In genomic region chr10:116849271-116850057, GRCh38 we compare ENCODE assay signal across 8 cellular contexts. TPM values are rescaled to one million over a fixed set of nuclear protein-coding genes. Genes with fewer than 3 reads are reported as not detected.
DNase-seq lines count a peak whose midpoint lies in the region; ATAC-seq, FAIRE-seq and TF ChIP-seq lines count a peak whose summit lies in the region.

TSS of gene ENO4 (plus strand) at chr10:116849499. CDS start at chr10:116849567, 68 bp downstream.

- BruUV-seq in PC-9 (replicated peaks; lab: Mats Ljungman, UMichigan), result no TSS peak

- H3K4me1 ChIP-seq in PC-9 (replicated peaks; ENCODE audit: insufficient read depth) (peaks cover 17% of the 10 kb centered on the region), iPS-20b (ENCODE audit: insufficient read depth, low read length) (peaks cover 16% of the 10 kb centered on the region; the same call in 1 of the 2 replicates), gastrocnemius medialis (peaks cover 0 to 9% of the 10 kb centered on the region in 2 donors), SJCRH30 (no peaks in the 10 kb centered on the region)

- H3K9me2 ChIP-seq in PC-9 (ENCODE audit: insufficient read depth), result no peaks in the 10 kb centered on the region

- no peak within 1 kb of the TSS for H3K27ac ChIP-seq in PC-9
- no peak within 1 kb of the TSS for H3K27ac ChIP-seq in iPS-20b (ENCODE audit: low read length)
- no peak within 1 kb of the TSS for H3K27ac ChIP-seq in gastrocnemius medialis
- no peak within 1 kb of the TSS for H3K27ac ChIP-seq in SJCRH30

- H3K36me3 ChIP-seq in PC-9 (ENCODE audit: low read depth), result no peaks in the 10 kb centered on the region
- no peaks in the 10 kb centered on the region for H3K36me3 ChIP-seq in bronchial epithelial cell (ENCODE audit: control insufficient read depth, insufficient read depth, low read length)
- no peaks in the 10 kb centered on the region for H3K36me3 ChIP-seq in iPS-20b (ENCODE audit: insufficient read depth, low read depth, low read length)
- H3K36me3 ChIP-seq in gastrocnemius medialis, result no peaks in the 10 kb centered on the region
- H3K36me3 ChIP-seq in SJCRH30, result no peaks in the 10 kb centered on the region

- H2AFZ ChIP-seq in PC-9, result peak within 1 kb of the TSS; percentile 84

- peak within 1 kb of the TSS; percentile 91 for H3K9ac ChIP-seq in iPS-20b (ENCODE audit: low read depth, low read length)

- H3K79me2 ChIP-seq in PC-9 (ENCODE audit: low read depth), result no peaks in the 10 kb centered on the region

- no peak for TF ChIP-seq POLR2A in gastrocnemius medialis (IDR thresholded peaks at IDR 0.05)

- DNase-seq in DMS153 treated with DMSO at 0.1 percent for 48 hours (lab: John Stamatoyannopoulos, UW; ENCODE audit: unreplicated experiment), result peak; percentile 94
- DNase-seq in PC-9, result peak; percentile 72 to 81
- peak; percentile 80 for DNase-seq in bronchial epithelial cell (ENCODE audit: low read depth)
- DNase-seq in gastrocnemius medialis, result no peak
- no peak for DNase-seq in SJCRH30

- POLR2A ChIA-PET in PC-9 (lab: Charles Lee; ENCODE audit: unreplicated experiment), result no interaction called here

- no peaks in the 10 kb centered on the region for H3F3A ChIP-seq in PC-9 (ENCODE audit: insufficient read depth, low read depth)

- CTCF ChIA-PET in PC-9 (lab: Charles Lee), result no interaction called here

- H3K4me2 ChIP-seq in PC-9, result peak within 1 kb of the TSS; percentile 70

- in situ Hi-C loops in gastrocnemius medialis (cut with MboI; ENCODE audit: low sequenced_read_pairs in 4 of 4), result no loop called here

- ATAC-seq in GM19463 (IDR thresholded peaks at IDR 0.05; ENCODE audit: unreplicated experiment) (peak; percentile 52), HG03565 (IDR thresholded peaks at IDR 0.05; ENCODE audit: unreplicated experiment) (peak; percentile 30), gastrocnemius medialis (peak in 1 of 2 donors; percentile 21)

- FAIRE-seq in bronchial epithelial cell (lab: Jason Lieb, UNC), result no peak

- H3K27me3 ChIP-seq in PC-9 (ENCODE audit: insufficient read depth, low read depth), result no peaks in the 10 kb centered on the region
- H3K27me3 ChIP-seq in bronchial epithelial cell (ENCODE audit: control insufficient read depth, insufficient read depth, low read length), result no peaks in the 10 kb centered on the region
- H3K27me3 ChIP-seq in iPS-20b (ENCODE audit: insufficient read depth, low read length), result peaks cover 34% of the 10 kb centered on the region
- H3K27me3 ChIP-seq in gastrocnemius medialis, result peaks cover 14 to 27% (median 18%) of the 10 kb centered on the region in 3 donors
- no peaks in the 10 kb centered on the region for H3K27me3 ChIP-seq in SJCRH30

- no peaks in the 10 kb centered on the region for H4K20me1 ChIP-seq in PC-9 (ENCODE audit: insufficient read depth)

- TF ChIP-seq CTCF in PC-9 (conservative IDR thresholded peaks at IDR 0.05) (no peak), bronchial epithelial cell (IDR thresholded peaks at IDR 0.05; ENCODE audit: insufficient read depth, low read length, severe bottlenecking) (no peak), gastrocnemius medialis (IDR thresholded peaks at IDR 0.05 in 4 of 5, conservative IDR thresholded peaks at IDR 0.05 in 1 of 5) (no peak)

- H3K4me3 ChIP-seq in PC-9, result peak within 1 kb of the TSS; percentile 67
- H3K4me3 ChIP-seq in bronchial epithelial cell (ENCODE audit: low read depth, low read length), result peak within 1 kb of the TSS; percentile 88
- H3K4me3 ChIP-seq in iPS-20b (ENCODE audit: low read length), result peak within 1 kb of the TSS; percentile 88
- peak within 1 kb of the TSS; percentile 47 to 59 (median 51) for H3K4me3 ChIP-seq in gastrocnemius medialis
- H3K4me3 ChIP-seq in SJCRH30, result no peak within 1 kb of the TSS

- no peaks in the 10 kb centered on the region for H3K9me3 ChIP-seq in PC-9 (ENCODE audit: insufficient read depth, low read depth)
- no peaks in the 10 kb centered on the region for H3K9me3 ChIP-seq in iPS-20b (ENCODE audit: insufficient read depth, low read depth, low read length)
- no peaks in the 10 kb centered on the region for H3K9me3 ChIP-seq in gastrocnemius medialis
- no peaks in the 10 kb centered on the region for H3K9me3 ChIP-seq in SJCRH30 (replicated peaks)

- intact Hi-C loops in PC-9 (cut with micrococcal nuclease; ENCODE audit: unreplicated experiment) (loop anchor here (2.0 kb wide), 2 partner anchors 39 to 157 kb away; no protein-coding TSS in a partner anchor), gastrocnemius medialis (cut with DNase I; ENCODE audit: low total_unique reads) (no loop called here)

RNA-seq across cellular contexts. Expression of gene ENO4, which starts in this region (rescaled TPM):
- total RNA-seq in PC-9 (2021) (0.43 and 0.79 TPM in 2 replicates), bronchial epithelial cell (not detected in 2 replicates), gastrocnemius medialis (not detected)
- total RNA-seq in SJCRH30 (2014; rRNA removed; shearing (Covaris generic)), result 0.08 TPM in 1 of 2 replicates, not detected in the other

Comparison
In these comparisons a context has a peak if more than half of its experiments do, and no peak if none do; other contexts are left out.
1. Peak in DNase-seq, H3K4me3 ChIP-seq and H3K4me2 ChIP-seq in PC-9; RNA of the gene not detected or under 1 TPM.
2. Peak in DNase-seq and H3K4me3 ChIP-seq in bronchial epithelial cell; RNA of the gene not detected or under 1 TPM.